ENCODE assay signal across 20 cellular contexts in genomic region chr1:168706376-168706995, GRCh38. TPM values are rescaled to one million over a fixed set of nuclear protein-coding genes. Genes with fewer than 3 reads are reported as not detected.
DNase-seq lines count a peak whose midpoint lies in the region; ATAC-seq, FAIRE-seq and TF ChIP-seq lines count a peak whose summit lies in the region.
"Had no signal": no experiment of that assay in that cellular context is flagged by ENCODE, and none has a peak within 500 bp of the region (broad histone marks: within the 10 kb centered on the region; RNA-seq: fewer than 3 reads in every experiment).

No MANE protein-coding gene starts in this region.

- no peak for TF ChIP-seq RAD21 in SK-N-SH (IDR thresholded peaks at IDR 0.05; ENCODE audit: low read length)

- H3K9me2 ChIP-seq in SK-N-SH: no peaks in the 10 kb centered on the region

- peaks cover 20% of the 10 kb centered on the region for H3K4me1 ChIP-seq in rectal smooth muscle tissue (ENCODE audit: control insufficient read depth, insufficient read depth, low read length)
- peaks cover 7 to 28% of the 10 kb centered on the region in 2 experiments for H3K4me1 ChIP-seq in SK-N-SH (ENCODE audit: control insufficient read depth in 1 of 2, insufficient read depth in 2 of 2, low read depth in 1 of 2, low read length in 1 of 2)

- POLR2A ChIA-PET in SK-N-SH (lab: Yijun Ruan, JAX): no interaction called here
- POLR2A ChIA-PET in CD4-positive, alpha-beta T cell (lab: Charles Lee): no interaction called here

- H3K4me3 Mint-ChIP-seq in CD4-positive, alpha-beta T cell: no peak overlapping the region
- H3K4me3 Mint-ChIP-seq: H9 had no signal

- H3K9me3 Mint-ChIP-seq in CD4-positive, alpha-beta T cell: no peaks in the 10 kb centered on the region
- H3K9me3 Mint-ChIP-seq: H9 had no signal

- intact Hi-C loops in CD4-positive, alpha-beta T cell (cut with DNase I, micrococcal nuclease): no loop called here

- in situ Hi-C loops in astrocyte of the cerebellum (cut with HindIII; ENCODE audit: low sequenced_read_pairs): no loop called here

- no peaks in the 10 kb centered on the region for H4K20me1 ChIP-seq in SK-N-SH (ENCODE audit: insufficient read depth)

- TF ChIP-seq CTCF in astrocyte of the cerebellum (IDR thresholded peaks at IDR 0.05; ENCODE audit: low read depth, low read length, missing control alignments) (no peak), fibroblast of the aortic adventitia (IDR thresholded peaks at IDR 0.05; ENCODE audit: insufficient read depth, low read length) (no peak), SK-N-SH (IDR thresholded peaks at IDR 0.05) (no peak)
- no peak for TF ChIP-seq CTCF in CD4-positive, alpha-beta T cell (IDR thresholded peaks at IDR 0.05)

- FAIRE-seq in HTR-8/SVneo (lab: Jason Lieb, UNC): no peak

- H3K4me3 ChIP-seq in astrocyte of the cerebellum (ENCODE audit: low read depth, low read length) (no peak overlapping the region), fibroblast of the aortic adventitia (ENCODE audit: low read depth, low read length) (no peak overlapping the region), rectal smooth muscle tissue (ENCODE audit: low read length) (no peak overlapping the region), SK-N-SH (ENCODE audit: low read depth in 2 of 2, low read length in 1 of 2) (no peak overlapping the region)
- H3K4me3 ChIP-seq: SJCRH30 had no signal

- peaks cover 26% of the 10 kb centered on the region for H3F3A ChIP-seq in SK-N-SH (replicated peaks; ENCODE audit: insufficient read depth)

- H3K9ac ChIP-seq in rectal smooth muscle tissue (ENCODE audit: low read length): no peak overlapping the region
- no peak overlapping the region for H3K9ac ChIP-seq in SK-N-SH

- no peak overlapping the region for H3K27ac Mint-ChIP-seq in CD4-positive, alpha-beta T cell
- H3K27ac Mint-ChIP-seq: H9 had no signal

- H3K27me3 Mint-ChIP-seq in CD4-positive, alpha-beta T cell: peaks cover 21% of the 10 kb centered on the region

- no peaks in the 10 kb centered on the region for H3K36me3 ChIP-seq in rectal smooth muscle tissue (ENCODE audit: control insufficient read depth, insufficient read depth, low read length)
- H3K36me3 ChIP-seq in SK-N-SH (replicated peaks in 1 of 2; ENCODE audit: control insufficient read depth in 1 of 2, insufficient read depth in 2 of 2, low read length in 1 of 2): no peaks in the 10 kb centered on the region
- H3K36me3 ChIP-seq: SJCRH30 had no signal

- no peak for TF ChIP-seq EP300 in SK-N-SH (IDR thresholded peaks at IDR 0.05; ENCODE audit: borderline replicate concordance in 1 of 2, low read depth in 1 of 2, low read length in 1 of 2)

- DNase-seq in astrocyte of the cerebellum (ENCODE audit: low read depth) (peak; percentile 49), fibroblast of the aortic adventitia (ENCODE audit: low read depth) (peak; percentile 48), SK-N-SH (no peak), HTR-8/SVneo (ENCODE audit: insufficient read length, low spot score) (no peak)
- DNase-seq in CD4-positive, alpha-beta T cell: no peak
- DNase-seq: AML-193, DMS 273 treated with DMSO at 0.1 percent for 48 hours, GDM1, H9, Kasumi-1, MM.1S, NCI-H1092, NCI-H1436 treated with DMSO at 0.1 percent for 48 hours, NCI-H2029 treated with DMSO at 0.1 percent for 48 hours, SJCRH30 had no signal

- H3K27me3 ChIP-seq in rectal smooth muscle tissue (ENCODE audit: control insufficient read depth, insufficient read depth, low read length) (no peaks in the 10 kb centered on the region), SK-N-SH (ENCODE audit: insufficient read depth) (no peaks in the 10 kb centered on the region)
- no peaks in the 10 kb centered on the region for H3K27me3 ChIP-seq in CD4-positive, alpha-beta T cell (ENCODE audit: control insufficient read depth, insufficient read depth, low read length)
- H3K27me3 ChIP-seq: SJCRH30 had no signal

- no peak overlapping the region for H3K4me2 ChIP-seq in SK-N-SH

- H3K36me3 Mint-ChIP-seq in CD4-positive, alpha-beta T cell (ENCODE audit: low read depth): no peaks in the 10 kb centered on the region

- ATAC-seq in CD4-positive, alpha-beta T cell (ENCODE audit: poor library complexity): no peak
- no peak for ATAC-seq in HG02885 (IDR thresholded peaks at IDR 0.05; ENCODE audit: poor library complexity, unreplicated experiment)
- ATAC-seq: Panc1 had no signal

- H3K27ac ChIP-seq in rectal smooth muscle tissue (ENCODE audit: low read depth, low read length) (peak overlapping the region; percentile 15), SK-N-SH (ENCODE audit: low read depth in 2 of 2, low read length in 1 of 2) (no peak overlapping the region; a peak in 1 of 4 replicates)
- no peak overlapping the region for H3K27ac ChIP-seq in CD4-positive, alpha-beta T cell (ENCODE audit: low read depth, low read length)
- H3K27ac ChIP-seq: C4-2B, SJCRH30 had no signal

- WGBS in SK-N-SH (ENCODE audit: low lambda C conversion rate): 71% methylated on average over 3 of the region's 3 CpGs

- H3K9me3 ChIP-seq in SK-N-SH: no peaks in the 10 kb centered on the region
- no peaks in the 10 kb centered on the region for H3K9me3 ChIP-seq in CD4-positive, alpha-beta T cell (ENCODE audit: control insufficient read depth, low read length)
- H3K9me3 ChIP-seq: SJCRH30 had no signal

- H3K4me1 Mint-ChIP-seq in CD4-positive, alpha-beta T cell (ENCODE audit: low read depth): no peaks in the 10 kb centered on the region
- H3K4me1 Mint-ChIP-seq: H9 had no signal

- H2AFZ ChIP-seq in SK-N-SH (ENCODE audit: low read depth): no peak overlapping the region

- no peaks in the 10 kb centered on the region for H3K79me2 ChIP-seq in SK-N-SH (ENCODE audit: insufficient read depth)

- CTCF ChIA-PET in SK-N-SH (lab: Yijun Ruan, JAX): interaction anchor here (0.7 to 1.5 kb wide), 3 partner anchors 11 to 642 kb away, joined by 3 to 4 read pairs (median 3); no protein-coding TSS in a partner anchor
- CTCF ChIA-PET in CD4-positive, alpha-beta T cell (lab: Charles Lee): interaction anchor here (1.1 kb wide), 1 partner anchor 10 kb away, joined by 3 read pairs; no protein-coding TSS in a partner anchor

TF ChIP-seq in SK-N-SH, 30 proteins besides CTCF, POLR2A, EP300 and RAD21 (continues in another document):
- TF ChIP-seq JUND (IDR thresholded peaks at IDR 0.05) (no peak), IRF3 (IDR thresholded peaks at IDR 0.05; ENCODE audit: low read depth, low read length) (no peak), EZH2phosphoT487 (IDR thresholded peaks at IDR 0.05; ENCODE audit: borderline replicate concordance, low read depth) (no peak), MXI1 (IDR thresholded peaks at IDR 0.05; ENCODE audit: low read depth, low read length) (no peak), SIN3A (IDR thresholded peaks at IDR 0.05; ENCODE audit: borderline replicate concordance, low read depth, low read length) (no peak), MEF2A (IDR thresholded peaks at IDR 0.05; ENCODE audit: borderline replicate concordance, low read depth) (no peak), REST (IDR thresholded peaks at IDR 0.05; ENCODE audit: low read depth, low read length) (no peak), FOSL2 (IDR thresholded peaks at IDR 0.05; ENCODE audit: borderline replicate concordance, low read depth) (no peak), YY1 (IDR thresholded peaks at IDR 0.05; ENCODE audit: low read depth) (no peak), RCOR1 (IDR thresholded peaks at IDR 0.05; ENCODE audit: low read length) (no peak), USF2 (IDR thresholded peaks at IDR 0.05; ENCODE audit: borderline replicate concordance, low read depth, low read length) (no peak), GABPA (IDR thresholded peaks at IDR 0.05; ENCODE audit: low read depth) (no peak)

RNA-seq across cellular contexts. Expression of gene DPT, which starts 22.5 kb away (rescaled TPM):
- total RNA-seq in fibroblast of the aortic adventitia (ENCODE audit: low replicate concordance): 2.4 and 8.8 TPM in 2 replicates
- 0.05 and 0.32 TPM in 2 replicates for polyA plus RNA-seq in SK-N-SH (2012; rRNA removed)
- 0.27 and 0.38 TPM in 2 replicates for polyA plus RNA-seq in SK-N-SH (2012; cell fraction: cytosol; rRNA removed)
- 0.08 and 0.16 TPM in 2 replicates for polyA plus RNA-seq in SK-N-SH (2012; cell fraction: nucleus; rRNA removed)
- total RNA-seq in CD4-positive, alpha-beta T cell: not detected
- total RNA-seq: H9, NCI-H460, SJCRH30 had no signal

Comparison
In these comparisons a context has a peak if more than half of its experiments do, and no peak if none do; other contexts are left out.
1. DNase-seq: peak in astrocyte of the cerebellum (single experiment) and fibroblast of the aortic adventitia (single experiment); none in SK-N-SH (single experiment), HTR-8/SVneo (single experiment) and CD4-positive, alpha-beta T cell (0 of 10).